ENCODE assay signal across 11 cellular contexts in the genomic region with DNA sequence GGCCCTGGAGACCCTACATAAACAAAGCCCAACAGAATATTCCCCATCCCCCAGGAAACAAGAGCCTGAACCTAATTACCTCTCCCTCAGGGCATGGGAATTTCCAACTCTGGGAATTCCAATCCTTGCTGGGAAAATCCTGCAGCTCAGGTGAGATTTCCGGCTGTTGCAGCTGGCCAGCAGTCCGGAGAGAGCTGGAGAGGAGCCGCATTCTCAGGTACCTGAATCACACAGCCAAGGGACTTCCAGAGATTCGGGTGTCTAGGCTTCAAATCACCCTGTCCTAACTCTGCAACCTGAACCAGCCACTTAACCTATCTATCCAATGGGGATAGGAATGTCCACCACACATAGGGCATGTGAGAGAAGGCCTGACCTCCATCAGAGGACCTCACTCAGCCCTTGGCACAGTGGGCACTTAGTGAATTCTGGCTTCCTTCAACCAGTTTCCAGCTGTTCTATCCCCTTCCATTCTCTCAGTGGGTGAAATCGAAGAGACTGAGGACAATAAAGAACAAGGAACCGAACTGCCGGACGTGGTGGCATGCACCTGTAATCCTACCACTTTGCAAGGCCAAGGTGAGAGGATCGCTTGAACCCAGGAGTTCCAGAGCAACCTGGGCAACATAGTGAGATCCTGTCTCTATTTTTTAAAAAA. TPM values are rescaled to one million over a fixed set of nuclear protein-coding genes. Genes with fewer than 3 reads are reported as not detected.
DNase-seq lines count a peak whose midpoint lies in the region; TF ChIP-seq lines count a peak whose summit lies in the region.
"Had no signal": no experiment of that assay in that cellular context is flagged by ENCODE, and none has a peak within 500 bp of the region (broad histone marks: within the 10 kb centered on the region; RNA-seq: fewer than 3 reads in every experiment).

No MANE protein-coding gene starts in this region.

- H3K4me1 ChIP-seq in mammary epithelial cell (ENCODE audit: insufficient read depth, low read length), result peaks cover 25% of the 10 kb centered on the region
- H3K4me1 ChIP-seq in neutrophil (ENCODE audit: control insufficient read depth in 1 of 2, insufficient read depth in 1 of 2, low read depth in 1 of 2, low read length in 1 of 2), result peaks cover 59 to 64% of the 10 kb centered on the region in 2 experiments

- intact Hi-C loops in mammary epithelial cell (cut with micrococcal nuclease), result no loop called here

- 61% methylated on average over 8 of the region's 9 CpGs for WGBS in mammary epithelial cell (ENCODE audit: low coverage, missing lambda C conversion rate)

- TF ChIP-seq CTCF in mammary epithelial cell (conservative IDR thresholded peaks at IDR 0.05 in 1 of 2, IDR thresholded peaks at IDR 0.05 in 1 of 2; ENCODE audit: extremely low read depth in 1 of 2, insufficient read depth in 1 of 2, low read depth in 1 of 2, low read length in 2 of 2), result no peak
- no peak for TF ChIP-seq CTCF in neutrophil (IDR thresholded peaks at IDR 0.05)
- no peak for TF ChIP-seq CTCF in coronary artery (IDR thresholded peaks at IDR 0.05)

- peak overlapping the region; percentile 39 for H3K9ac ChIP-seq in mammary epithelial cell (ENCODE audit: insufficient read depth, low read length)

- dilution Hi-C loops in mammary epithelial cell (cut with HindIII; ENCODE audit: low sequenced_read_pairs), result no loop called here

- H3K9me3 ChIP-seq in mammary epithelial cell (replicated peaks; ENCODE audit: insufficient read depth, low read length) (no peaks in the 10 kb centered on the region), neutrophil (no peaks in the 10 kb centered on the region)

- H3K4me3 ChIP-seq in mammary epithelial cell (replicated peaks in 1 of 3; ENCODE audit: insufficient read depth in 1 of 3, low read depth in 2 of 3, low read length in 3 of 3) (no peak overlapping the region), neutrophil (ENCODE audit: low read depth in 1 of 2, low read length in 1 of 2) (no peak overlapping the region), coronary artery (no peak overlapping the region)

- H3K27me3 ChIP-seq in mammary epithelial cell (ENCODE audit: insufficient read depth, low read length), result no peaks in the 10 kb centered on the region
- no peaks in the 10 kb centered on the region for H3K27me3 ChIP-seq in neutrophil

- H3K79me2 ChIP-seq in mammary epithelial cell (ENCODE audit: insufficient read depth, low read length), result no peaks in the 10 kb centered on the region

- in situ Hi-C loops in mammary epithelial cell (cut with MboI; ENCODE audit: low sequenced_read_pairs in 2 of 2), result no loop called here

- peak; percentile 56 for DNase-seq in activated CD4-positive, alpha-beta T cell treated with anti-CD3 and anti-CD28 coated beads for 1 hour
- no peak for DNase-seq in activated CD4-positive, alpha-beta T cell treated with anti-CD3 and anti-CD28 coated beads, Interleukin-2, amount 50 U/mL, for 1 hour
- DNase-seq in NCI-H69 (lab: John Stamatoyannopoulos, UW) (peak; percentile 75), mammary epithelial cell (peak; percentile 95), NCI-H2029 treated with DMSO at 0.1 percent for 48 hours (lab: John Stamatoyannopoulos, UW) (no peak), coronary artery (ENCODE audit: low spot score) (no peak), GF-D8 (lab: John Stamatoyannopoulos, UW) (no peak)
- DNase-seq: NCI-H1930, SHP77 had no signal

- CTCF ChIA-PET in mammary epithelial cell (lab: Charles Lee; ENCODE audit: low non-redundant PET), result interaction anchor here (0.9 kb wide), 1 partner anchor 32 kb away, joined by 3 read pairs; the partner anchor contains the start of gene ATP6V1G2

- peak overlapping the region; percentile 20 for H3K4me2 ChIP-seq in mammary epithelial cell (ENCODE audit: insufficient read depth, low read depth, low read length)

- no peaks in the 10 kb centered on the region for H4K20me1 ChIP-seq in mammary epithelial cell (ENCODE audit: insufficient read depth, low read length)

- H2AFZ ChIP-seq in mammary epithelial cell (ENCODE audit: low read depth, low read length), result no peak overlapping the region

- peak overlapping the region; percentile 58 for H3K27ac ChIP-seq in mammary epithelial cell (ENCODE audit: insufficient read depth, low read depth, low read length)
- H3K27ac ChIP-seq in neutrophil, result peak overlapping the region; percentile 96
- H3K27ac ChIP-seq in coronary artery, result no peak overlapping the region

- BruUV-seq in mammary epithelial cell (replicated peaks; lab: Mats Ljungman, UMichigan), result TSS peak; percentile 18

- no peaks in the 10 kb centered on the region for H3K36me3 ChIP-seq in mammary epithelial cell (ENCODE audit: insufficient read depth, low read length)
- peaks cover 15% of the 10 kb centered on the region for H3K36me3 ChIP-seq in neutrophil

RNA-seq across cellular contexts. Expression of gene TNF, which starts 3.2 kb away (rescaled TPM):
- total RNA-seq in mammary epithelial cell, result under 1 TPM in 1 of 2 donors, not detected in 1; 0.59 TPM
- 0.08 TPM for polyA plus RNA-seq in mammary epithelial cell
- polyA minus RNA-seq in mammary epithelial cell, result not detected
- total RNA-seq: dermis microvascular lymphatic vessel endothelial cell had no signal

RNA-seq across cellular contexts. Expression of gene LTB, which starts 3.6 kb away (rescaled TPM):
- total RNA-seq in mammary epithelial cell, result 1 to 10 TPM in 1 of 2 donors, under 1 TPM in 1; 0.17 to 1.5 TPM
- polyA plus RNA-seq in mammary epithelial cell, result 0.07 TPM
- polyA minus RNA-seq in mammary epithelial cell, result not detected

RNA-seq across cellular contexts. Expression of gene LTA, which starts 6.5 kb away (rescaled TPM):
- total RNA-seq in mammary epithelial cell, result not detected
- polyA plus RNA-seq in mammary epithelial cell, result not detected
- polyA minus RNA-seq in mammary epithelial cell, result not detected
- total RNA-seq: dermis microvascular lymphatic vessel endothelial cell had no signal

RNA-seq across cellular contexts. Expression of gene LST1, which starts 7.5 kb away (rescaled TPM):
- total RNA-seq in mammary epithelial cell, result not detected
- polyA plus RNA-seq in mammary epithelial cell, result not detected
- polyA minus RNA-seq in mammary epithelial cell, result not detected

RNA-seq across cellular contexts. Expression of gene NCR3, which starts 14.2 kb away (rescaled TPM):
- total RNA-seq in mammary epithelial cell, result not detected
- polyA plus RNA-seq in mammary epithelial cell, result not detected
- polyA minus RNA-seq in mammary epithelial cell, result not detected
- total RNA-seq: dermis microvascular lymphatic vessel endothelial cell had no signal

Comparison
In these comparisons a context has a peak if more than half of its experiments do, and no peak if none do; other contexts are left out.
1. DNase-seq: peak in activated CD4-positive, alpha-beta T cell treated with anti-CD3 and anti-CD28 coated beads for 1 hour (single experiment), NCI-H69 (single experiment) and mammary epithelial cell (single experiment); none in activated CD4-positive, alpha-beta T cell treated with anti-CD3 and anti-CD28 coated beads, Interleukin-2, amount 50 U/mL, for 1 hour (single experiment), NCI-H2029 treated with DMSO at 0.1 percent for 48 hours (single experiment), coronary artery (single experiment) and GF-D8 (single experiment).
2. H3K27ac ChIP-seq: peak in mammary epithelial cell (single experiment) and neutrophil (single experiment); none in coronary artery (0 of 2).